ENCODE assay signal across 21 cellular contexts in genomic region chr2:241456546-241456945, GRCh38.
"Had no signal": no experiment of that assay in that cellular context is flagged by ENCODE, and none has a peak within 500 bp of the region (broad histone marks: within the 10 kb centered on the region; RNA-seq: fewer than 3 reads in every experiment).

No MANE protein-coding gene starts in this region.

- H3K27me3 Mint-ChIP-seq: type B pancreatic cell had no signal

- H3K36me3 ChIP-seq: heart left ventricle, suprapubic skin, thyroid gland had no signal

- H3K27ac Mint-ChIP-seq: nephron progenitor cell; stimulated activated effector memory CD8-positive, alpha-beta T cell treated with anti-CD3 and anti-CD28 coated beads, Interleukin-12 subunit alpha, Interleukin-12 subunit beta, amount 100 ng/mL, for 72 hours; type B pancreatic cell had no signal

- H3K4me1 Mint-ChIP-seq: naive B cell; nephron progenitor cell; stimulated activated effector memory CD8-positive, alpha-beta T cell treated with anti-CD3 and anti-CD28 coated beads, Interleukin-12 subunit alpha, Interleukin-12 subunit beta, amount 100 ng/mL, for 72 hours had no signal

- ATAC-seq: esophagus mucosa; heart left ventricle; left cardiac atrium; left ventricle myocardium superior; sciatic nerve; stimulated activated effector memory CD8-positive, alpha-beta T cell treated with anti-CD3 and anti-CD28 coated beads, Interleukin-12 subunit alpha, Interleukin-12 subunit beta, amount 100 ng/mL, for 72 hours; stimulated activated naive CD8-positive, alpha-beta T cell treated with anti-CD3 and anti-CD28 coated beads, Interleukin-15, Interleukin-2, amounts not matched to agents 100 U/mL and 50 U/mL, for 24 hours had no signal

- H3K9me3 Mint-ChIP-seq: naive B cell; nephron progenitor cell; stimulated activated effector memory CD8-positive, alpha-beta T cell treated with anti-CD3 and anti-CD28 coated beads, Interleukin-12 subunit alpha, Interleukin-12 subunit beta, amount 100 ng/mL, for 72 hours; type B pancreatic cell had no signal

- H3K36me3 Mint-ChIP-seq: naive B cell; stimulated activated effector memory CD8-positive, alpha-beta T cell treated with anti-CD3 and anti-CD28 coated beads, Interleukin-12 subunit alpha, Interleukin-12 subunit beta, amount 100 ng/mL, for 72 hours; type B pancreatic cell had no signal

- H3K27me3 ChIP-seq: suprapubic skin, thyroid gland had no signal

- H3K4me1 ChIP-seq: heart left ventricle, suprapubic skin, thyroid gland had no signal

- H3K4me3 ChIP-seq: heart left ventricle, lung, skin epidermis, suprapubic skin, thyroid gland had no signal

- DNase-seq: effector memory CD4-positive, alpha-beta T cell; heart left ventricle; kidney; left cardiac atrium; left ventricle myocardium superior; mesenchymal stem cell; naive B cell; nephron progenitor cell; posterior cingulate gyrus; stimulated activated CD4-positive, alpha-beta T cell treated with anti-CD3 and anti-CD28 coated beads, Interleukin-12 subunit alpha, Interleukin-12 subunit beta, amount 100 ng/mL, for 4 hours; stimulated activated CD4-positive, alpha-beta T cell treated with anti-CD3 and anti-CD28 coated beads, Interleukin-2, amount 100 ng/mL, for 48 hours; stimulated activated CD8-positive, alpha-beta memory T cell treated with anti-CD3 and anti-CD28 coated beads, Interleukin-4, amount 100 ng/mL, for 48 hours; stimulated activated naive CD8-positive, alpha-beta T cell treated with anti-CD3 and anti-CD28 coated beads, Interleukin-15, Interleukin-2, amounts not matched to agents 100 U/mL and 50 U/mL, for 24 hours; thyroid gland had no signal

- H3K4me3 Mint-ChIP-seq: naive B cell; nephron progenitor cell; stimulated activated effector memory CD8-positive, alpha-beta T cell treated with anti-CD3 and anti-CD28 coated beads, Interleukin-12 subunit alpha, Interleukin-12 subunit beta, amount 100 ng/mL, for 72 hours; type B pancreatic cell had no signal

- H3K9me3 ChIP-seq: heart left ventricle, suprapubic skin, thyroid gland had no signal

- H3K27ac ChIP-seq: heart left ventricle, skin epidermis, suprapubic skin, thyroid gland had no signal
